Comparison of ENCODE assay signal across 9 cellular contexts in genomic region chr11:105044562-105045490, GRCh38. TPM values are rescaled to one million over a fixed set of nuclear protein-coding genes. Genes with fewer than 3 reads are reported as not detected.
A peak's percentile ranks its signal among the peaks of the same experiment; 100 is the strongest.
DNase-seq lines count a peak whose midpoint lies in the region; ATAC-seq and TF ChIP-seq lines count a peak whose summit lies in the region.
"Not testable (repeated sequence)": the region's sequence is repeated elsewhere in the genome, so short reads cannot be mapped to it uniquely, and the experiment has no call there.
"Had no signal": no experiment of that assay in that cellular context is flagged by ENCODE, and none has a peak within 500 bp of the region (broad histone marks: within the 10 kb centered on the region; RNA-seq: fewer than 3 reads in every experiment).

CARD16 (minus strand) TSS chr11:105045335; CDS start chr11:105045297, 38 bp downstream.

- peak within 1 kb of the TSS; percentile 68 for H3K4me3 ChIP-seq in GM12864 (ENCODE audit: low read depth, low read length)
- H3K4me3 ChIP-seq in fibroblast of villous mesenchyme (ENCODE audit: low read depth, low read length) = peak within 1 kb of the TSS; percentile 61
- peak within 1 kb of the TSS; percentile 14 to 31 for H3K4me3 ChIP-seq in tibial artery

- not testable (repeated sequence) for H3K9me3 Mint-ChIP-seq in activated naive CD8-positive, alpha-beta T cell (ENCODE audit: low read depth)

- H3K4me3 Mint-ChIP-seq in activated naive CD8-positive, alpha-beta T cell = peak within 1 kb of the TSS; percentile 96

- not testable (repeated sequence) for TF ChIP-seq CTCF in GM12864 (IDR thresholded peaks at IDR 0.05; ENCODE audit: low read depth, low read length, missing control alignments); fibroblast of villous mesenchyme (IDR thresholded peaks at IDR 0.05; ENCODE audit: insufficient read depth, low read depth, low read length); omental fat pad (IDR thresholded peaks at IDR 0.05); tibial artery (IDR thresholded peaks at IDR 0.05)

- H3K4me1 ChIP-seq in tibial artery = not testable (repeated sequence)

- peaks cover 16% of the 10 kb centered on the region for H3K36me3 Mint-ChIP-seq in activated naive CD8-positive, alpha-beta T cell

- ATAC-seq in GM21529 (IDR thresholded peaks at IDR 0.05; ENCODE audit: unreplicated experiment) = peak; percentile 99
- peak; percentile 100 for ATAC-seq in HG03442 (IDR thresholded peaks at IDR 0.05; ENCODE audit: unreplicated experiment)
- peak; percentile 90 for ATAC-seq in omental fat pad (ENCODE audit: low FRiP score)

- H3K36me3 ChIP-seq in tibial artery = not testable (repeated sequence)

- H3K9me3 ChIP-seq in tibial artery = not testable (repeated sequence)

- not testable (repeated sequence) for H3K27me3 ChIP-seq in tibial artery

- H3K27ac ChIP-seq in tibial artery = not testable (repeated sequence)

- H3K27me3 Mint-ChIP-seq in activated naive CD8-positive, alpha-beta T cell = not testable (repeated sequence)

- DNase-seq in GM12864 (ENCODE audit: low read depth) = peak; percentile 39
- peak; percentile 29 for DNase-seq in SW480 (ENCODE audit: low spot score)
- peak; percentile 92 for DNase-seq in fibroblast of villous mesenchyme (ENCODE audit: low read depth)
- DNase-seq in omental fat pad (ENCODE audit: low spot score) = not testable (repeated sequence)
- peak in 1 of 2 donors; percentile 49 for DNase-seq in tibial artery

- H3K27ac Mint-ChIP-seq in activated naive CD8-positive, alpha-beta T cell = peak within 1 kb of the TSS; percentile 97

- intact Hi-C loops in tibial artery (cut with DNase I; ENCODE audit: low total_unique reads) = not testable (repeated sequence)

- H3K4me1 Mint-ChIP-seq in activated naive CD8-positive, alpha-beta T cell (ENCODE audit: low read depth) = peaks cover 55% of the 10 kb centered on the region

RNA-seq across cellular contexts. Expression of gene CARD16, which starts in this region (rescaled TPM):
- total RNA-seq in fibroblast of villous mesenchyme = 30.7 and 37.0 TPM in 2 replicates
- 10 to 100 TPM in 3 of 4 donors, 1 to 10 TPM in 1; 8.8 to 22.2 (median 11.8) TPM for total RNA-seq in omental fat pad
- total RNA-seq: frontal cortex had no signal
